8 cellular contexts compared by ENCODE assay signal in the genomic region with DNA sequence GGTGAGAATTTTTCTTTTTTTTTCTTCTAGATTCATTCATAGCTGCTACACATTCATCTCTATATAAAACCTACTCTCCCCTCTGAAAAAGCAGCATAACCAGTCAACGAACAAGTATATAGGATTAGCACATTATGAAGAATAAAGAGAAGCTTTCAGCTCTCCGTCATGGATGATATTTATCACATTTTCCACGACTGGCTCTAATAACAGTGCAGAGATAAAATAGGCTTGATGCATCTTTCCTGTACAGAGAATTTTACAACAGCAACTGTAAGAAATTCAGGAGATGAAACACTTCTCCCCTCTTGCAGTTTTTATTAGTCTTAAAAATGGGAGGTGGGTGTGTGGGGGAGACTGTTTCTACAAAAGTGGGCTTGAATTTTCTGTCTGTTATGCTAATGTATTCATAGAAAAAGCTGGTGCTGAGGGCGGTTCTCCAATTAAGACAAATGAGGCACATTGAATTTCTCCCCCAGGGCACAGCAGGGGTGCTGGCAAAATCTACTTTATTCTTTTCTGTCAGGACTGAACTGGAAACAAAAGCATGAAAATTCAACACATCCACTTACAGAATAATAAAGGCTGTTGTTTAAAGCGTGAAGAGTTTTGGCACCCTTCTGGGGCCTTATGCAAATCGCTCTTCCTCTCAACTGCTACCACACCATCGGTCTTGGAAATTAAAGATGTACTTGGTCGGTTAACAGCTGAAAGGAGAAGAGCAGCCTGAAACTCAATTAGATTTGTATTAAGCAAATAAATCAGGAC.
A peak's percentile ranks its signal among the peaks of the same experiment; 100 is the strongest.
DNase-seq lines count a peak whose midpoint lies in the region; ATAC-seq and FAIRE-seq lines count a peak whose summit lies in the region.

No MANE protein-coding gene starts in this region.

- POLR2A ChIA-PET in activated CD4-positive, alpha-beta T cell treated with anti-CD3 and anti-CD28 coated beads for 36 hours (lab: Charles Lee): no interaction called here

- no peak overlapping the region for H3K27ac Mint-ChIP-seq in activated CD4-positive, alpha-beta T cell treated with anti-CD3 and anti-CD28 coated beads for 36 hours

- CTCF ChIA-PET in activated CD4-positive, alpha-beta T cell treated with anti-CD3 and anti-CD28 coated beads for 36 hours (lab: Charles Lee): no interaction called here

- intact Hi-C loops in activated CD4-positive, alpha-beta T cell treated with anti-CD3 and anti-CD28 coated beads for 36 hours (cut with DNase I, micrococcal nuclease): no loop called here

- H3K36me3 Mint-ChIP-seq in activated CD4-positive, alpha-beta T cell treated with anti-CD3 and anti-CD28 coated beads for 36 hours (ENCODE audit: low read depth): no peaks in the 10 kb centered on the region

- no peak overlapping the region for H3K4me3 Mint-ChIP-seq in activated CD4-positive, alpha-beta T cell treated with anti-CD3 and anti-CD28 coated beads for 36 hours

- FAIRE-seq in RCC 7860 (lab: Jason Lieb, UNC): no peak

- DNase-seq in COLO668 (lab: John Stamatoyannopoulos, UW; ENCODE audit: unreplicated experiment) (peak; percentile 15), cerebellar cortex (ENCODE audit: low spot score) (peak; percentile 52), RCC 7860 (ENCODE audit: low spot score) (no peak)
- no peak for DNase-seq in activated CD4-positive, alpha-beta T cell treated with anti-CD3 and anti-CD28 coated beads for 36 hours
- DNase-seq in activated effector memory CD4-positive, alpha-beta T cell treated with Interleukin-2 at 50 U/mL for 16 hours: no peak
- no peak for DNase-seq in activated naive CD4-positive, alpha-beta T cell treated with anti-CD3 and anti-CD28 coated beads, Interleukin-2, amount 50 U/mL, for 16 hours

- no peaks in the 10 kb centered on the region for H3K4me1 Mint-ChIP-seq in activated CD4-positive, alpha-beta T cell treated with anti-CD3 and anti-CD28 coated beads for 36 hours

- peaks cover 5% of the 10 kb centered on the region for H3K9me3 Mint-ChIP-seq in activated CD4-positive, alpha-beta T cell treated with anti-CD3 and anti-CD28 coated beads for 36 hours (ENCODE audit: low read depth)

- H3K27me3 Mint-ChIP-seq in activated CD4-positive, alpha-beta T cell treated with anti-CD3 and anti-CD28 coated beads for 36 hours: no peaks in the 10 kb centered on the region

- ATAC-seq in GM21367 (IDR thresholded peaks at IDR 0.05; ENCODE audit: unreplicated experiment) (peak; percentile 97), HG03469 (IDR thresholded peaks at IDR 0.05; ENCODE audit: unreplicated experiment) (peak; percentile 93)
- ATAC-seq in activated CD4-positive, alpha-beta T cell treated with anti-CD3 and anti-CD28 coated beads for 36 hours: no peak

Comparison
In these comparisons a context has a peak if more than half of its experiments do, and no peak if none do; other contexts are left out.
1. DNase-seq: peak in COLO668 (single experiment) and cerebellar cortex (single experiment); none in activated CD4-positive, alpha-beta T cell treated with anti-CD3 and anti-CD28 coated beads for 36 hours (single experiment), activated effector memory CD4-positive, alpha-beta T cell treated with Interleukin-2 at 50 U/mL for 16 hours (single experiment), activated naive CD4-positive, alpha-beta T cell treated with anti-CD3 and anti-CD28 coated beads, Interleukin-2, amount 50 U/mL, for 16 hours (single experiment) and RCC 7860 (single experiment).